7 cellular contexts compared by ENCODE assay signal in the genomic region with DNA sequence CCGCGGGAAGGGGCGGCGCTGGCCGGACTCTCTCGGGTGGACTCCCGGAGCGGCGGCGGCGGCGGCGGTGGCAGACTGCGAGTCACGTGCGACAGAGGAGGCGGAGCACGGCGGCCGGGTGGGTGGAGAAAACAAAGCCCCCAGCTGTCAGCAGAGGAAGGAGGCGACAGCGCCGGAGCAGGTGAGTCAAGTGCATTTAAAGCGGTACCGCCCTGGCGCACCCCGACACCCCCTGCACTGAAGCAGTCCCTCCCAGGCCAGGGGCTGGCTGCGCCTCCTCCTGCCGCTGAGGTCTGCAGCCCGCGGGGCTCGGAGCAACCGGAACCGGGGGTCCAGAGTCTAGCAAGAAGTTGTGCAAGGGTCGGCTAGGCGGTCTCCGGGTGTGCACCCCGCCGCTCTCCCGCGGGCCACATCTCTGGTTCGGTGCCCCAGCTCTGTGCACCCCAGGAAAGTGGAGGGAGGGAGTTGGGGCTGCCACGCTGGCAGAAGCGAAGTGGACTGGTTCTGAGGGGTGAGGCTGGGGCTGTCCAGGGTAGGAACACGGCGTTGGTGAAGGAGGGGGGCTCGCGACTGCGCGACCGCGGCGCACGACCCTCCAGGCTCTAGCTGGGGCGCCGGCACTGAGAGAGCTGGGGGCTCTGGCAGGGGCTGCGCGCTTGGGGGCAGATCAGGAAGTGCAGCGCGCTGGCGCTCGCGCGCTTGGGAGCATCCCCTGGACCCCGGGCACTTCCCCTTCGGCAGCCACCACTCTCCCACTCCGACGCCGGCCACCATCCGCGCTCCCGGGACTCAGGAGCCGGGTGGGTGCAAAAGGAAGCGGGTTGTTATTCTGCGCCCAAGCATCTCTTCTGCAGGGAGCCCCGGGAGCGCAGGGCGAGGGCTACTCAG.
DNase-seq lines count a peak whose midpoint lies in the region; ATAC-seq and TF ChIP-seq lines count a peak whose summit lies in the region.

No MANE protein-coding gene starts in this region.

- H3K9ac ChIP-seq in colonic mucosa (ENCODE audit: low read depth in 2 of 2, low read length in 2 of 2), result peak overlapping the region; percentile 77 to 81
- H3K9ac ChIP-seq in liver (ENCODE audit: low read depth in 1 of 2, low read length in 2 of 2), result peak overlapping the region; percentile 71 to 92

- H3K27ac ChIP-seq in colonic mucosa (peak overlapping the region; percentile 85), liver (ENCODE audit: low read depth in 1 of 2, low read length in 2 of 2) (no peak overlapping the region)

- H3K27me3 ChIP-seq in colonic mucosa (no peaks in the 10 kb centered on the region), liver (ENCODE audit: control insufficient read depth in 4 of 4, insufficient read depth in 4 of 4, low read length in 3 of 4) (no peaks in the 10 kb centered on the region)

- H3K4me1 ChIP-seq in colonic mucosa (no peaks in the 10 kb centered on the region), liver (ENCODE audit: control insufficient read depth in 4 of 4, insufficient read depth in 4 of 4, low read length in 3 of 4) (peaks cover 5 to 27% (median 23%) of the 10 kb centered on the region in 4 donors)

- H3K4me3 ChIP-seq in colonic mucosa (peak overlapping the region; percentile 70), liver (ENCODE audit: low read depth in 1 of 3, low read length in 3 of 3) (peak overlapping the region; percentile 71 to 96 (median 92))

- intact Hi-C loops in colonic mucosa (cut with DNase I), result no loop called here

- no peaks in the 10 kb centered on the region for H3K9me3 ChIP-seq in colonic mucosa
- H3K9me3 ChIP-seq in liver (ENCODE audit: control insufficient read depth in 4 of 4, low read length in 3 of 4), result no peaks in the 10 kb centered on the region

- no peak for TF ChIP-seq CTCF in colonic mucosa (IDR thresholded peaks at IDR 0.05)
- no peak for TF ChIP-seq CTCF in liver (IDR thresholded peaks at IDR 0.05; ENCODE audit: low read depth, low read length, missing input control)

- whole genome bisulfite sequencing in liver, result under 1% methylated on average over 78 of the region's 78 CpGs

- ATAC-seq in GM18861 (IDR thresholded peaks at IDR 0.05; ENCODE audit: unreplicated experiment) (peak; percentile 59), HG03066 (IDR thresholded peaks at IDR 0.05; ENCODE audit: low read depth, unreplicated experiment) (peak; percentile 63)

- no peaks in the 10 kb centered on the region for H3K36me3 ChIP-seq in colonic mucosa
- H3K36me3 ChIP-seq in liver (ENCODE audit: control insufficient read depth in 4 of 4, insufficient read depth in 3 of 4, low read depth in 1 of 4, low read length in 3 of 4), result no peaks in the 10 kb centered on the region

- DNase-seq in NCI-H2196 treated with DMSO at 0.1 percent for 48 hours (lab: John Stamatoyannopoulos, UW; ENCODE audit: unreplicated experiment), result peak; percentile 44
- DNase-seq in activated CD4-positive, alpha-beta T cell treated with anti-CD3 and anti-CD28 coated beads for 48 hours, result peak; percentile 76
- DNase-seq in colonic mucosa, result peak; percentile 95
- DNase-seq in stimulated activated CD4-positive, alpha-beta T cell treated with anti-CD3 and anti-CD28 coated beads, Interleukin-4, amount 100 ng/mL, for 1 hour, result peak; percentile 81

- no peak for TF ChIP-seq RAD21 in liver (IDR thresholded peaks at IDR 0.05)

TF ChIP-seq in liver, 16 proteins besides CTCF, POLR2A, EP300 and RAD21:
- no peak for TF ChIP-seq RXRA (IDR thresholded peaks at IDR 0.05)
- no peak for TF ChIP-seq TAF1 (conservative IDR thresholded peaks at IDR 0.05)
- TF ChIP-seq, protein P1, sequence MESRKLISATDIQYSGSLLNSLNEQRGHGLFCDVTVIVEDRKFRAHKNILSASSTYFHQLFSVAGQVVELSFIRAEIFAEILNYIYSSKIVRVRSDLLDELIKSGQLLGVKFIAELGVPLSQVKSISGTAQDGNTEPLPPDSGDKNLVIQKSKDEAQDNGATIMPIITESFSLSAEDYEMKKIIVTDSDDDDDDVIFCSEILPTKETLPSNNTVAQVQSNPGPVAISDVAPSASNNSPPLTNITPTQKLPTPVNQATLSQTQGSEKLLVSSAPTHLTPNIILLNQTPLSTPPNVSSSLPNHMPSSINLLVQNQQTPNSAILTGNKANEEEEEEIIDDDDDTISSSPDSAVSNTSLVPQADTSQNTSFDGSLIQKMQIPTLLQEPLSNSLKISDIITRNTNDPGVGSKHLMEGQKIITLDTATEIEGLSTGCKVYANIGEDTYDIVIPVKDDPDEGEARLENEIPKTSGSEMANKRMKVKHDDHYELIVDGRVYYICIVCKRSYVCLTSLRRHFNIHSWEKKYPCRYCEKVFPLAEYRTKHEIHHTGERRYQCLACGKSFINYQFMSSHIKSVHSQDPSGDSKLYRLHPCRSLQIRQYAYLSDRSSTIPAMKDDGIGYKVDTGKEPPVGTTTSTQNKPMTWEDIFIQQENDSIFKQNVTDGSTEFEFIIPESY (IDR thresholded peaks at IDR 0.05), result no peak
- no peak for TF ChIP-seq NR2F2 (IDR thresholded peaks at IDR 0.05)
- no peak for TF ChIP-seq FOXA2 (IDR thresholded peaks at IDR 0.05)
- TF ChIP-seq FOXA1 (IDR thresholded peaks at IDR 0.05), result no peak
- TF ChIP-seq HNF4G (IDR thresholded peaks at IDR 0.05), result no peak
- no peak for TF ChIP-seq MAX (IDR thresholded peaks at IDR 0.05)

Comparison
In these comparisons a context has a peak if more than half of its experiments do, and no peak if none do; other contexts are left out.
1. DNase-seq: peak in every context shown above with its lines; median percentile 95 in colonic mucosa; 81 in stimulated activated CD4-positive, alpha-beta T cell treated with anti-CD3 and anti-CD28 coated beads, Interleukin-4, amount 100 ng/mL, for 1 hour; 76 in activated CD4-positive, alpha-beta T cell treated with anti-CD3 and anti-CD28 coated beads for 48 hours; 44 in NCI-H2196 treated with DMSO at 0.1 percent for 48 hours.